In genomic region chr11:69625476-69625875, GRCh38 we compare ENCODE assay signal across 33 cellular contexts.
"Had no signal": no experiment of that assay in that cellular context is flagged by ENCODE, and none has a peak within 500 bp of the region (broad histone marks: within the 10 kb centered on the region; RNA-seq: fewer than 3 reads in every experiment).

No MANE protein-coding gene starts in this region.

- H3K27me3 ChIP-seq: adrenal gland, body of pancreas, brain microvascular endothelial cell, breast epithelium had no signal

- H3K4me1 ChIP-seq: adrenal gland, body of pancreas, breast epithelium had no signal

- DNase-seq: activated B cell treated with CpG ODN at 0.5 μM for 24 hours; activated CD4-positive, alpha-beta memory T cell treated with anti-CD3 and anti-CD28 coated beads for 36 hours; activated CD4-positive, alpha-beta T cell treated with anti-CD3 and anti-CD28 coated beads for 4 hours; activated CD4-positive, alpha-beta T cell treated with anti-CD3 and anti-CD28 coated beads, Interleukin-2, amount 10 ng/mL, durations not matched to agents 24 days and 14 days; activated CD4-positive, alpha-beta T cell treated with anti-CD3 and anti-CD28 coated beads, Interleukin-2, amount 50 U/mL, for 1 hour; activated CD4-positive, alpha-beta T cell treated with anti-CD3 and anti-CD28 coated beads, Interleukin-2, amount 50 U/mL, for 4 hours; activated CD4-positive, CD25-positive, alpha-beta regulatory T cell treated with anti-CD3 and anti-CD28 coated beads, Interleukin-2, amount 50 U/mL, for 72 hours; activated CD8-positive, alpha-beta memory T cell treated with anti-CD3 and anti-CD28 coated beads, Interleukin-2, amount 50 U/mL, for 4 hours; activated CD8-positive, alpha-beta T cell treated with anti-CD3 and anti-CD28 coated beads for 36 hours; activated effector memory CD4-positive, alpha-beta T cell treated with anti-CD3 and anti-CD28 coated beads, Interleukin-2, amount 50 U/mL, for 16 hours; activated gamma-delta T cell treated with Interleukin-2 at 50 U/mL for 16 hours; activated naive CD4-positive, alpha-beta T cell; activated naive CD4-positive, alpha-beta T cell treated with anti-CD3 and anti-CD28 coated beads for 36 hours; activated naive CD4-positive, alpha-beta T cell treated with anti-CD3 and anti-CD28 coated beads, Interleukin-2, amount 50 U/mL, for 16 hours; activated naive CD8-positive, alpha-beta T cell treated with anti-CD3 and anti-CD28 coated beads for 36 hours; activated T-cell treated with anti-CD3 and anti-CD28 coated beads for 4 hours; activated T-cell treated with anti-CD3 and anti-CD28 coated beads, Interleukin-2, amount 50 U/mL, for 1 hour; activated T-cell treated with anti-CD3 and anti-CD28 coated beads, Interleukin-2, amount 50 U/mL, for 4 hours; activated T-cell treated with anti-CD3 and anti-CD28 coated beads, Interleukin-2, amount 50 U/mL, for 72 hours; adrenal gland; amniotic stem cell; aorta; body of pancreas; brain microvascular endothelial cell; central memory CD4-positive, alpha-beta T cell; T-helper 2 cell; T-helper 9 cell had no signal

- H3K27ac ChIP-seq: adrenal gland, body of pancreas, brain microvascular endothelial cell, breast epithelium, VCaP had no signal

- H3K9me3 ChIP-seq: body of pancreas, breast epithelium had no signal

- H3K36me3 ChIP-seq: adrenal gland, brain microvascular endothelial cell, breast epithelium had no signal

- ATAC-seq: activated CD8-positive, alpha-beta T cell treated with anti-CD3 and anti-CD28 coated beads for 36 hours; activated naive CD4-positive, alpha-beta T cell treated with anti-CD3 and anti-CD28 coated beads, Interleukin-2, amount 50 U/mL, for 72 hours; activated T-cell treated with anti-CD3 and anti-CD28 coated beads, Interleukin-2, amount 50 U/mL, for 4 hours; activated T-cell treated with anti-CD3 and anti-CD28 coated beads, Interleukin-2, amount 50 U/mL, for 72 hours; activated T-helper 17 cell treated with anti-CD3 and anti-CD28 coated beads, Interleukin-2, amount 50 U/mL, for 72 hours; body of pancreas had no signal

- FAIRE-seq: astrocyte, TTC549 had no signal

- H3K4me3 ChIP-seq: adrenal gland, body of pancreas, breast epithelium had no signal
